9 cellular contexts compared by ENCODE assay signal in genomic region chr5:145811834-145812625, GRCh38. TPM values are rescaled to one million over a fixed set of nuclear protein-coding genes. Genes with fewer than 3 reads are reported as not detected.
DNase-seq lines count a peak whose midpoint lies in the region; ATAC-seq, FAIRE-seq and TF ChIP-seq lines count a peak whose summit lies in the region.
"Had no signal": no experiment of that assay in that cellular context is flagged by ENCODE, and none has a peak within 500 bp of the region (broad histone marks: within the 10 kb centered on the region; RNA-seq: fewer than 3 reads in every experiment).

No MANE protein-coding gene starts in this region.

- ATAC-seq in HG03571 (IDR thresholded peaks at IDR 0.05; ENCODE audit: unreplicated experiment), result no peak
- ATAC-seq in T-helper 17 cell, result no peak
- no peak for ATAC-seq in HG03520 (IDR thresholded peaks at IDR 0.05; ENCODE audit: unreplicated experiment)

- H3K27ac ChIP-seq in mesenchymal stem cell (ENCODE audit: low read length, poor library complexity, severe bottlenecking), result no peak overlapping the region

- peaks cover 4% of the 10 kb centered on the region for H3K36me3 Mint-ChIP-seq in T-helper 17 cell (ENCODE audit: low read depth)
- H3K36me3 Mint-ChIP-seq: naive B cell had no signal

- H2BK120ac ChIP-seq in mesenchymal stem cell (ENCODE audit: low read depth, low read length), result no peak overlapping the region

- H3K4me3 Mint-ChIP-seq in T-helper 17 cell, result no peak overlapping the region
- H3K4me3 Mint-ChIP-seq: naive B cell had no signal

- FAIRE-seq in GM12892 (lab: Jason Lieb, UNC), result no peak

- no peaks in the 10 kb centered on the region for H3K4me1 Mint-ChIP-seq in T-helper 17 cell
- H3K4me1 Mint-ChIP-seq: naive B cell had no signal

- H3K14ac ChIP-seq in mesenchymal stem cell (ENCODE audit: low read length in 2 of 2), result no peak overlapping the region

- TF ChIP-seq POLR2A in GM12892 (IDR thresholded peaks at IDR 0.05; ENCODE audit: low read depth, low read length), result no peak

- no peak overlapping the region for H4K91ac ChIP-seq in mesenchymal stem cell (ENCODE audit: low read length)

- 62% methylated on average over 2 of the region's 3 CpGs for WGBS in mesenchymal stem cell

- H3K27ac Mint-ChIP-seq in T-helper 17 cell, result no peak overlapping the region
- H3K27ac Mint-ChIP-seq: naive B cell had no signal

- H4K8ac ChIP-seq in mesenchymal stem cell (ENCODE audit: low read length), result no peak overlapping the region

- no peak overlapping the region for H3K9ac ChIP-seq in mesenchymal stem cell (ENCODE audit: low read length)

- H3K18ac ChIP-seq in mesenchymal stem cell (ENCODE audit: low read depth in 1 of 2, low read length in 2 of 2), result no peak overlapping the region

- no peak overlapping the region for H3K4me2 ChIP-seq in mesenchymal stem cell (ENCODE audit: low read length, poor library complexity, severe bottlenecking)

- no peak overlapping the region for H2BK15ac ChIP-seq in mesenchymal stem cell (ENCODE audit: low read depth, poor library complexity, severe bottlenecking)

- H3K27me3 Mint-ChIP-seq in T-helper 17 cell, result no peaks in the 10 kb centered on the region
- H3K27me3 Mint-ChIP-seq: naive B cell had no signal

- no peaks in the 10 kb centered on the region for H3K27me3 ChIP-seq in mesenchymal stem cell (ENCODE audit: control insufficient read depth in 1 of 2, insufficient read depth in 1 of 2, low read length in 2 of 2)

- H2BK12ac ChIP-seq in mesenchymal stem cell (ENCODE audit: low read length in 2 of 2), result no peak overlapping the region

- no peaks in the 10 kb centered on the region for H3K36me3 ChIP-seq in mesenchymal stem cell (ENCODE audit: control insufficient read depth in 1 of 2, insufficient read depth in 2 of 2, low read depth in 1 of 2, low read length in 2 of 2)

- DNase-seq in EH (ENCODE audit: low read depth), result peak; percentile 70
- peak; percentile 21 for DNase-seq in NCI-H2227 (lab: John Stamatoyannopoulos, UW; ENCODE audit: unreplicated experiment)
- DNase-seq in dermis blood vessel endothelial cell, result peak; percentile 83
- peak; percentile 46 for DNase-seq in mesenchymal stem cell
- DNase-seq in GM12892 (ENCODE audit: insufficient read length), result no peak
- no peak for DNase-seq in T-helper 17 cell
- DNase-seq: naive B cell had no signal

- H2AFZ ChIP-seq in mesenchymal stem cell (ENCODE audit: low read depth, low read length), result no peak overlapping the region

- H2AK5ac ChIP-seq in mesenchymal stem cell (ENCODE audit: low read length, severe bottlenecking), result no peak overlapping the region

- H3K4ac ChIP-seq in mesenchymal stem cell (ENCODE audit: low read depth in 1 of 2, low read length in 2 of 2), result no peak overlapping the region

- no peaks in the 10 kb centered on the region for H3K4me1 ChIP-seq in mesenchymal stem cell (ENCODE audit: control insufficient read depth, insufficient read depth, low read depth, low read length)

- H3K79me1 ChIP-seq in mesenchymal stem cell (replicated peaks; ENCODE audit: low read length, poor library complexity, severe bottlenecking), result peaks cover 2% of the 10 kb centered on the region

- no peaks in the 10 kb centered on the region for H3K9me3 ChIP-seq in mesenchymal stem cell (ENCODE audit: control insufficient read depth, low read length)
- H3K9me3 ChIP-seq in T-helper 17 cell (ENCODE audit: control insufficient read depth, low read length, poor library complexity, severe bottlenecking), result no peaks in the 10 kb centered on the region

- H3K4me3 ChIP-seq in mesenchymal stem cell (ENCODE audit: insufficient read depth in 1 of 2, low read depth in 1 of 2, low read length in 2 of 2), result no peak overlapping the region

- H2BK5ac ChIP-seq in mesenchymal stem cell (ENCODE audit: low read depth, low read length, poor library complexity, severe bottlenecking), result no peak overlapping the region

- H3K23ac ChIP-seq in mesenchymal stem cell (ENCODE audit: low read length in 2 of 2), result no peak overlapping the region

RNA-seq across cellular contexts. Expression of gene PRELID2, which starts 23.1 kb away (rescaled TPM):
- 22.2 and 27.9 TPM in 2 replicates for total RNA-seq in dermis blood vessel endothelial cell
- polyA plus RNA-seq in mesenchymal stem cell (2013, experiment 1 of 2), result 3.5 TPM
- 3.7 TPM for polyA plus RNA-seq in mesenchymal stem cell (2013, experiment 2 of 2)
- polyA plus RNA-seq in GM12892 (2012; ENCODE audit: missing spikeins), result 4.6 TPM
- total RNA-seq in T-helper 17 cell, result 1 to 10 TPM; 1.2 to 3.0 TPM

Comparison
In these comparisons a context has a peak if more than half of its experiments do, and no peak if none do; other contexts are left out.
1. DNase-seq: peak in EH (single experiment), NCI-H2227 (single experiment), dermis blood vessel endothelial cell (single experiment) and mesenchymal stem cell (single experiment); none in GM12892 (single experiment) and T-helper 17 cell (0 of 3).